ENCODE assay signal across 11 cellular contexts in genomic region chr1:211697356-211697755, GRCh38. TPM values are rescaled to one million over a fixed set of nuclear protein-coding genes. Genes with fewer than 3 reads are reported as not detected.
DNase-seq lines count a peak whose midpoint lies in the region; ATAC-seq and TF ChIP-seq lines count a peak whose summit lies in the region.
"Had no signal": no experiment of that assay in that cellular context is flagged by ENCODE, and none has a peak within 500 bp of the region (broad histone marks: within the 10 kb centered on the region; RNA-seq: fewer than 3 reads in every experiment).

No MANE protein-coding gene starts in this region.

- H3K36me3 Mint-ChIP-seq in CD8-positive, alpha-beta memory T cell, result no peaks in the 10 kb centered on the region
- H3K36me3 Mint-ChIP-seq: activated naive CD4-positive, alpha-beta T cell treated with anti-CD3 and anti-CD28 coated beads, Interleukin-2, amount 10 ng/mL, durations not matched to agents 7 days and 5 days; type B pancreatic cell had no signal

- no peaks in the 10 kb centered on the region for H3K9me2 ChIP-seq in DOHH2 (replicated peaks; ENCODE audit: control insufficient read depth, low read length)

- peaks cover 10% of the 10 kb centered on the region; the same call in 1 of the 2 replicates for H4K20me1 ChIP-seq in DOHH2 (ENCODE audit: control insufficient read depth, insufficient read depth, low read depth, low read length)

- H3K4me3 ChIP-seq in DOHH2 (ENCODE audit: low read length) (no peak overlapping the region), prostate gland (no peak overlapping the region), uterus (no peak overlapping the region)
- no peak overlapping the region for H3K4me3 ChIP-seq in CD8-positive, alpha-beta memory T cell (ENCODE audit: low read length)
- H3K4me3 ChIP-seq: lung had no signal

- no CpG with 5 or more reads among the region's 1 CpG for WGBS in prostate gland

- H3K27ac ChIP-seq in DOHH2 (ENCODE audit: low read depth, low read length), result no peak overlapping the region
- H3K27ac ChIP-seq in prostate gland, result no peak overlapping the region
- no peak overlapping the region for H3K27ac ChIP-seq in uterus
- H3K27ac ChIP-seq in CD8-positive, alpha-beta memory T cell (ENCODE audit: low read depth, low read length), result no peak overlapping the region

- H3K79me2 ChIP-seq in DOHH2 (ENCODE audit: control insufficient read depth, low read length), result no peaks in the 10 kb centered on the region

- DNase-seq in NCI-H2107 treated with DMSO at 0.1 percent for 48 hours (lab: John Stamatoyannopoulos, UW; ENCODE audit: unreplicated experiment) (peak; percentile 84), prostate gland (ENCODE audit: low spot score) (no peak), uterus (no peak), cardiac septum (ENCODE audit: low spot score) (no peak)
- DNase-seq in CD8-positive, alpha-beta memory T cell, result no peak
- DNase-seq: activated naive CD4-positive, alpha-beta T cell treated with anti-CD3 and anti-CD28 coated beads, Interleukin-2, amount 10 ng/mL, durations not matched to agents 7 days and 5 days had no signal

- TF ChIP-seq CTCF in DOHH2 (IDR thresholded peaks at IDR 0.05; ENCODE audit: low read depth, low read length, poor library complexity, severe bottlenecking) (no peak), prostate gland (IDR thresholded peaks at IDR 0.05) (no peak), uterus (IDR thresholded peaks at IDR 0.05) (no peak)

- POLR2A ChIA-PET in CD8-positive, alpha-beta memory T cell (lab: Charles Lee), result no interaction called here

- H3K9me3 ChIP-seq in DOHH2 (ENCODE audit: control insufficient read depth, insufficient read depth, low read length), result no peaks in the 10 kb centered on the region
- no peaks in the 10 kb centered on the region for H3K9me3 ChIP-seq in prostate gland
- no peaks in the 10 kb centered on the region for H3K9me3 ChIP-seq in uterus
- no peaks in the 10 kb centered on the region for H3K9me3 ChIP-seq in CD8-positive, alpha-beta memory T cell (ENCODE audit: low read length)

- peaks cover 0 to 6% (median 4%) of the 10 kb centered on the region in 5 donors for H3K9me3 Mint-ChIP-seq in CD8-positive, alpha-beta memory T cell
- H3K9me3 Mint-ChIP-seq: type B pancreatic cell had no signal

- H3K27me3 ChIP-seq in DOHH2 (ENCODE audit: control insufficient read depth, low read length), result peaks cover 41% of the 10 kb centered on the region
- no peaks in the 10 kb centered on the region for H3K27me3 ChIP-seq in prostate gland (replicated peaks; ENCODE audit: insufficient read depth)
- no peaks in the 10 kb centered on the region for H3K27me3 ChIP-seq in uterus
- H3K27me3 ChIP-seq in CD8-positive, alpha-beta memory T cell (ENCODE audit: insufficient read depth, low read length, poor library complexity, severe bottlenecking), result no peaks in the 10 kb centered on the region

- TF ChIP-seq POLR2A in prostate gland (IDR thresholded peaks at IDR 0.05), result no peak
- no peak for TF ChIP-seq POLR2A in uterus (IDR thresholded peaks at IDR 0.05)

- intact Hi-C loops in prostate gland (cut with DNase I) (no loop called here), uterus (cut with DNase I; ENCODE audit: low total_unique reads) (no loop called here), cardiac septum (cut with DNase I) (loop anchor here (5.0 kb wide), 1 partner anchor 245 kb away; no protein-coding TSS in a partner anchor)

- CTCF ChIA-PET in CD8-positive, alpha-beta memory T cell (lab: Charles Lee), result interaction anchor here (1.0 to 4.4 kb wide), 13 partner anchors 12 to 758 kb away, joined by 3 to 73 read pairs (median 5); partner anchors contain the start of genes DTL, INTS7 and NEK2

- H3K4me1 ChIP-seq in DOHH2 (ENCODE audit: control insufficient read depth, low read length), result peaks cover 26% of the 10 kb centered on the region
- no peaks in the 10 kb centered on the region for H3K4me1 ChIP-seq in prostate gland (replicated peaks)
- no peaks in the 10 kb centered on the region for H3K4me1 ChIP-seq in uterus
- H3K4me1 ChIP-seq in CD8-positive, alpha-beta memory T cell (ENCODE audit: insufficient read depth, low read length), result peaks cover 16% of the 10 kb centered on the region

- peaks cover 35 to 53% (median 48%) of the 10 kb centered on the region in 3 donors for H3K4me1 Mint-ChIP-seq in CD8-positive, alpha-beta memory T cell

- H3K27me3 Mint-ChIP-seq in CD8-positive, alpha-beta memory T cell, result no peaks in the 10 kb centered on the region

- H3K4me2 ChIP-seq in DOHH2 (ENCODE audit: low read length), result peak overlapping the region; percentile 15

- H3K36me3 ChIP-seq in DOHH2 (ENCODE audit: control insufficient read depth, low read length), result no peaks in the 10 kb centered on the region
- no peaks in the 10 kb centered on the region for H3K36me3 ChIP-seq in prostate gland
- no peaks in the 10 kb centered on the region for H3K36me3 ChIP-seq in uterus
- H3K36me3 ChIP-seq in CD8-positive, alpha-beta memory T cell (ENCODE audit: insufficient read depth, low read length), result no peaks in the 10 kb centered on the region

- ATAC-seq in GM19372 (IDR thresholded peaks at IDR 0.05; ENCODE audit: low read depth, unreplicated experiment), result peak; percentile 54
- ATAC-seq in HG02981 (IDR thresholded peaks at IDR 0.05; ENCODE audit: unreplicated experiment), result peak; percentile 74

- H3K27ac Mint-ChIP-seq in CD8-positive, alpha-beta memory T cell, result peak overlapping the region in 3 of 8 donors; percentile 5 to 87 (median 33)
- H3K27ac Mint-ChIP-seq: activated naive CD4-positive, alpha-beta T cell treated with anti-CD3 and anti-CD28 coated beads, Interleukin-2, amount 10 ng/mL, durations not matched to agents 7 days and 5 days; type B pancreatic cell had no signal

- no peaks in the 10 kb centered on the region for H3F3A ChIP-seq in DOHH2 (ENCODE audit: control insufficient read depth, insufficient read depth)

- H3K4me3 Mint-ChIP-seq in CD8-positive, alpha-beta memory T cell, result peak overlapping the region in 1 of 7 donors; percentile 44
- H3K4me3 Mint-ChIP-seq: activated naive CD4-positive, alpha-beta T cell treated with anti-CD3 and anti-CD28 coated beads, Interleukin-2, amount 10 ng/mL, durations not matched to agents 7 days and 5 days; type B pancreatic cell had no signal

RNA-seq across cellular contexts. Expression of gene NEK2, which starts 21.9 kb away (rescaled TPM):
- total RNA-seq in prostate gland (1 to 10 TPM; 1.7 to 8.5 TPM), uterus (10 to 100 TPM in 1 of 4 donors, not detected in 3; 17.7 TPM), cardiac septum (not detected)
- 10 to 100 TPM; 14.1 to 14.8 TPM for total RNA-seq in CD8-positive, alpha-beta memory T cell
- polyA plus RNA-seq in CD8-positive, alpha-beta memory T cell, result 0.51 TPM
